In genomic region chr19:30516111-30516510, GRCh38 we compare ENCODE assay signal across 22 cellular contexts.
"Had no signal": no experiment of that assay in that cellular context is flagged by ENCODE, and none has a peak within 500 bp of the region (broad histone marks: within the 10 kb centered on the region; RNA-seq: fewer than 3 reads in every experiment).

No MANE protein-coding gene starts in this region.

- H3K4me3 Mint-ChIP-seq: dendritic cell treated with granulocyte-macrophage colony-stimulating factor and Interleukin-4, amounts not matched to agents 40 ng/mL and 50 ng/mL, for 4 days; effector memory CD8-positive, alpha-beta T cell; endodermal cell had no signal

- H3K4me3 ChIP-seq: colonic mucosa, coronary artery, dorsolateral prefrontal cortex, esophagus muscularis mucosa, esophagus squamous epithelium, gastrocnemius medialis, gastroesophageal sphincter, heart left ventricle, heart right ventricle had no signal

- H3K27ac Mint-ChIP-seq: dendritic cell treated with granulocyte-macrophage colony-stimulating factor and Interleukin-4, amounts not matched to agents 40 ng/mL and 50 ng/mL, for 4 days; effector memory CD8-positive, alpha-beta T cell; endodermal cell had no signal

- DNase-seq: colonic mucosa; cortex of kidney; dermis blood vessel endothelial cell; dorsolateral prefrontal cortex; effector CD4-positive, alpha-beta T cell; effector CD8-positive, alpha-beta T cell; effector memory CD4-positive, alpha-beta T cell; effector memory CD8-positive, alpha-beta T cell; endodermal cell; erythroblast; esophagus squamous epithelium; foreskin keratinocyte; gastrocnemius medialis; glutamatergic neuron; heart left ventricle; heart right ventricle had no signal

- H3K27me3 ChIP-seq: colonic mucosa, esophagus squamous epithelium, foreskin keratinocyte had no signal

- H3K27ac ChIP-seq: colonic mucosa, coronary artery, epithelial cell of prostate, esophagus muscularis mucosa, esophagus squamous epithelium, foreskin keratinocyte, gastrocnemius medialis, gastroesophageal sphincter, heart left ventricle, heart right ventricle had no signal

- H3K9me3 Mint-ChIP-seq: dendritic cell treated with granulocyte-macrophage colony-stimulating factor and Interleukin-4, amounts not matched to agents 40 ng/mL and 50 ng/mL, for 4 days; effector memory CD8-positive, alpha-beta T cell; endodermal cell had no signal

- H3K9me3 ChIP-seq: colonic mucosa, esophagus muscularis mucosa, esophagus squamous epithelium, gastrocnemius medialis, gastroesophageal sphincter, heart left ventricle, heart right ventricle had no signal

- H3K4me1 Mint-ChIP-seq: endodermal cell had no signal

- H3K27me3 Mint-ChIP-seq: dendritic cell treated with granulocyte-macrophage colony-stimulating factor and Interleukin-4, amounts not matched to agents 40 ng/mL and 50 ng/mL, for 4 days had no signal

- ATAC-seq: effector memory CD8-positive, alpha-beta T cell; esophagus mucosa; foreskin keratinocyte; gastrocnemius medialis; gastroesophageal sphincter; heart left ventricle; heart right ventricle had no signal

- H3K36me3 ChIP-seq: colonic mucosa, esophagus muscularis mucosa, esophagus squamous epithelium, gastrocnemius medialis, gastroesophageal sphincter, heart left ventricle, heart right ventricle had no signal

- H3K4me1 ChIP-seq: colonic mucosa, esophagus muscularis mucosa, esophagus squamous epithelium, foreskin keratinocyte, gastrocnemius medialis, gastroesophageal sphincter, heart left ventricle had no signal
